ENCODE assay signal across 8 cellular contexts in genomic region chr1:59759156-59759925, GRCh38. TPM values are rescaled to one million over a fixed set of nuclear protein-coding genes. Genes with fewer than 3 reads are reported as not detected.
DNase-seq lines count a peak whose midpoint lies in the region; ATAC-seq and TF ChIP-seq lines count a peak whose summit lies in the region.

No MANE protein-coding gene starts in this region.

- no peak overlapping the region for H3K4me3 Mint-ChIP-seq in activated CD4-positive, alpha-beta T cell treated with anti-CD3 and anti-CD28 coated beads, Interleukin-2, amount 10 ng/mL, durations not matched to agents 7 days and 5 days

- no peak overlapping the region for H3K27ac Mint-ChIP-seq in activated CD4-positive, alpha-beta T cell treated with anti-CD3 and anti-CD28 coated beads, Interleukin-2, amount 10 ng/mL, durations not matched to agents 7 days and 5 days

- H3K36me3 Mint-ChIP-seq in activated CD4-positive, alpha-beta T cell treated with anti-CD3 and anti-CD28 coated beads, Interleukin-2, amount 10 ng/mL, durations not matched to agents 7 days and 5 days (ENCODE audit: low read depth), result no peaks in the 10 kb centered on the region

- H3K4me3 ChIP-seq in lower leg skin (ENCODE audit: low read depth, poor library complexity, severe bottlenecking), result no peak overlapping the region

- no peaks in the 10 kb centered on the region for H3K9me3 Mint-ChIP-seq in activated CD4-positive, alpha-beta T cell treated with anti-CD3 and anti-CD28 coated beads, Interleukin-2, amount 10 ng/mL, durations not matched to agents 7 days and 5 days

- POLR2A ChIA-PET in activated CD4-positive, alpha-beta T cell treated with anti-CD3 and anti-CD28 coated beads, Interleukin-2, amount 10 ng/mL, durations not matched to agents 7 days and 5 days (lab: Charles Lee), result no interaction called here

- H3K4me1 Mint-ChIP-seq in activated CD4-positive, alpha-beta T cell treated with anti-CD3 and anti-CD28 coated beads, Interleukin-2, amount 10 ng/mL, durations not matched to agents 7 days and 5 days, result peaks cover 4% of the 10 kb centered on the region

- peak in 1 of 3 donors; percentile 93 for TF ChIP-seq CTCF in lower leg skin (IDR thresholded peaks at IDR 0.05)

- DNase-seq in CD1c-positive myeloid dendritic cell (ENCODE audit: extremely low spot score) (peak; percentile 85), NCI-H526 (lab: John Stamatoyannopoulos, UW) (peak; percentile 45 to 83), dermis microvascular lymphatic vessel endothelial cell (ENCODE audit: low read depth in 2 of 2) (peak; percentile 74 to 83), lower leg skin (ENCODE audit: low spot score in 2 of 2) (peak; percentile 84 to 94)
- peak; percentile 74 for DNase-seq in activated CD4-positive, alpha-beta T cell treated with anti-CD3 and anti-CD28 coated beads, Interleukin-2, amount 10 ng/mL, durations not matched to agents 7 days and 5 days
- DNase-seq in stimulated activated CD4-positive, alpha-beta T cell treated with anti-CD3 and anti-CD28 coated beads, Interleukin-4, amount 100 ng/mL, for 48 hours (ENCODE audit: low read depth in 2 of 2), result peak; percentile 42 to 50

- TF ChIP-seq POLR2A in lower leg skin (IDR thresholded peaks at IDR 0.05), result no peak

- intact Hi-C loops in lower leg skin (cut with DNase I; ENCODE audit: low total_unique reads), result no loop called here

- H3K27me3 Mint-ChIP-seq in activated CD4-positive, alpha-beta T cell treated with anti-CD3 and anti-CD28 coated beads, Interleukin-2, amount 10 ng/mL, durations not matched to agents 7 days and 5 days, result no peaks in the 10 kb centered on the region

- WGBS in lower leg skin, 2 donors, result 4 to 5% methylated on average over 11 of the region's 11 CpGs

- CTCF ChIA-PET in activated CD4-positive, alpha-beta T cell treated with anti-CD3 and anti-CD28 coated beads, Interleukin-2, amount 10 ng/mL, durations not matched to agents 7 days and 5 days (lab: Charles Lee), result interaction anchor here (0.6 to 2.4 kb wide), 19 partner anchors 9 to 1300 kb away, joined by 3 to 6 read pairs (median 4); partner anchors contain the start of gene MYSM1

- ATAC-seq in GM19351 (IDR thresholded peaks at IDR 0.05; ENCODE audit: unreplicated experiment) (peak; percentile 84), HG03469 (IDR thresholded peaks at IDR 0.05; ENCODE audit: unreplicated experiment) (peak; percentile 75)

RNA-seq across cellular contexts. Expression of gene HOOK1, which starts 55.4 kb away (rescaled TPM):
- 1 to 10 TPM; 7.7 to 8.0 TPM for total RNA-seq in activated CD4-positive, alpha-beta T cell treated with anti-CD3 and anti-CD28 coated beads, Interleukin-2, amount 10 ng/mL, durations not matched to agents 7 days and 5 days
- total RNA-seq in dermis microvascular lymphatic vessel endothelial cell (under 0.01 TPM in 2 replicates), lower leg skin (10 to 100 TPM; 17.2 to 25.2 (median 19.3) TPM)
